17 cellular contexts compared by ENCODE assay signal in the genomic region with DNA sequence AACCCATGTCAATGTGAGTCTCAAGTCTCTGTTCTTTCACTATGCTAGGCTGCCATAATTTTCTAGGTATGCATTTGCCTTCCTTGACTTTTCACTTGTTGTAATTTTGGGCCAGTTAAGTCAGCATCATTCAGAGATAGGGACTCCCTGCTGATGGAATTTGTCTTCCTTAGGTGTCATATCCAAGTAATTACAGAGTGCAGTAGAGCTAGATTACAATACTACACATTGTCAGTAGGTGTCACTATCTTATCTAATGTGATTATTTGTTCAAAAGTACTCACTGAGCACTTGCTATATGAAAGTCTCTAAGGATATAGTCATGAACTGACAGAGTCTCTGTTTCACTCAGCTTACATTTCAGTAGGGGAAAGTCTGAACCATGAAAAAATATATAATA. TPM values are rescaled to one million over a fixed set of nuclear protein-coding genes. Genes with fewer than 3 reads are reported as not detected.
DNase-seq lines count a peak whose midpoint lies in the region; ATAC-seq, FAIRE-seq and TF ChIP-seq lines count a peak whose summit lies in the region.
"Had no signal": no experiment of that assay in that cellular context is flagged by ENCODE, and none has a peak within 500 bp of the region (broad histone marks: within the 10 kb centered on the region; RNA-seq: fewer than 3 reads in every experiment).

No MANE protein-coding gene starts in this region.

- no peak overlapping the region for H3K4me3 Mint-ChIP-seq in nephron progenitor cell

- in situ Hi-C loops in K562 (cut with MboI) = no loop called here

- no peaks in the 10 kb centered on the region for H3K9me1 ChIP-seq in K562 (ENCODE audit: control insufficient read depth, insufficient read depth, low read length)

- no peak overlapping the region for H2AFZ ChIP-seq in K562 (ENCODE audit: low read depth, low read length)

- H3K4me1 ChIP-seq in K562 (replicated peaks in 1 of 2; ENCODE audit: control insufficient read depth in 2 of 2, insufficient read depth in 2 of 2, low read length in 2 of 2) = no peaks in the 10 kb centered on the region
- H3K4me1 ChIP-seq in suprapubic skin = no peaks in the 10 kb centered on the region
- H3K4me1 ChIP-seq: heart right ventricle had no signal

- no peak for TF ChIP-seq POLR2A in K562 (conservative IDR thresholded peaks at IDR 0.05)
- TF ChIP-seq POLR2A in suprapubic skin (IDR thresholded peaks at IDR 0.05) = no peak

- no peak for FAIRE-seq in K562 (lab: Jason Lieb, UNC)
- FAIRE-seq: colon, GM18507 had no signal

- no peak overlapping the region for H3K27ac Mint-ChIP-seq in nephron progenitor cell

- H3K36me3 Mint-ChIP-seq in nephron progenitor cell (ENCODE audit: low read depth) = no peaks in the 10 kb centered on the region

- POLR2A ChIA-PET in K562 (lab: Yijun Ruan, JAX) = no interaction called here

- peaks cover 14% of the 10 kb centered on the region for H3K4me1 Mint-ChIP-seq in nephron progenitor cell

- no peaks in the 10 kb centered on the region for H3K36me3 ChIP-seq in K562 (ENCODE audit: control insufficient read depth, insufficient read depth, low read length)
- H3K36me3 ChIP-seq in suprapubic skin = no peaks in the 10 kb centered on the region
- H3K36me3 ChIP-seq: heart right ventricle had no signal

- peaks cover 4% of the 10 kb centered on the region for H3K9me3 Mint-ChIP-seq in nephron progenitor cell

- intact Hi-C loops in K562 (cut with micrococcal nuclease) = no loop called here

- DNase-seq in NAMALWA (ENCODE audit: low spot score) = peak; percentile 40
- DNase-seq in K562 (ENCODE audit: extremely low read depth in 1 of 4, low spot score in 3 of 4) = no peak
- no peak for DNase-seq in nephron progenitor cell
- DNase-seq in stimulated activated naive CD4-positive, alpha-beta T cell (lab: John Stamatoyannopoulos, UW) = no peak
- no peak for DNase-seq in suprapubic skin (ENCODE audit: low spot score in 2 of 2)
- DNase-seq in stimulated activated naive CD8-positive, alpha-beta T cell treated with anti-CD3 and anti-CD28 coated beads, Interleukin-15, Interleukin-2, amounts not matched to agents 100 U/mL and 50 U/mL, for 24 hours = no peak
- DNase-seq in NCI-H2171 treated with DMSO at 0.1 percent for 48 hours (lab: John Stamatoyannopoulos, UW) = no peak
- DNase-seq: C1 segment of cervical spinal cord, heart right ventricle, left colon, MV-4-11 had no signal

- no TSS peak for BruUV-seq in K562 (replicated peaks; lab: Mats Ljungman, UMichigan)

- H3K9ac ChIP-seq in K562 (ENCODE audit: insufficient read depth in 1 of 2, low read depth in 2 of 2, low read length in 2 of 2) = no peak overlapping the region

- TF ChIP-seq RAD21 in K562 (CRISPR knock-in tag; conservative IDR thresholded peaks at IDR 0.05 in 1 of 2, IDR thresholded peaks at IDR 0.05 in 1 of 2) = peak in 1 of 2 experiments; percentile 22; a peak in 1 of 4 replicates

- H3K27me3 Mint-ChIP-seq in nephron progenitor cell (ENCODE audit: low read depth, poor library complexity) = peaks cover 19% of the 10 kb centered on the region

- H3K27me3 ChIP-seq in K562 (ENCODE audit: control insufficient read depth in 2 of 2, insufficient read depth in 2 of 2, low read length in 2 of 2) (no peaks in the 10 kb centered on the region), suprapubic skin (no peaks in the 10 kb centered on the region)

- H4K20me1 ChIP-seq in K562 (replicated peaks; ENCODE audit: control insufficient read depth, insufficient read depth, low read length) = no peaks in the 10 kb centered on the region

- no peaks in the 10 kb centered on the region for H3K9me3 ChIP-seq in K562 (replicated peaks; ENCODE audit: control insufficient read depth, insufficient read depth, low read depth, low read length)
- H3K9me3 ChIP-seq in suprapubic skin = no peaks in the 10 kb centered on the region

- TF ChIP-seq CTCF in GM12873 (IDR thresholded peaks at IDR 0.05; ENCODE audit: insufficient read depth, low read depth, low read length, missing control alignments) (peak; percentile 38), K562 (IDR thresholded peaks at IDR 0.05 in 2 of 3, conservative IDR thresholded peaks at IDR 0.05 in 1 of 3; ENCODE audit: insufficient read depth in 2 of 3, low read depth in 1 of 3, low read length in 3 of 3) (peak in 1 of 3 experiments; percentile 6; a peak in 1 of 6 replicates), nephron progenitor cell (IDR thresholded peaks at IDR 0.05) (peak; percentile 4), suprapubic skin (IDR thresholded peaks at IDR 0.05) (no peak)

- no peak overlapping the region for H3K4me2 ChIP-seq in K562 (ENCODE audit: insufficient read depth, low read length)

- H3K4me3 ChIP-seq in K562 = no peak overlapping the region
- no peak overlapping the region for H3K4me3 ChIP-seq in suprapubic skin
- H3K4me3 ChIP-seq: heart right ventricle, SK-N-MC had no signal

- no peaks in the 10 kb centered on the region for H3K79me2 ChIP-seq in K562 (ENCODE audit: control insufficient read depth, insufficient read depth, low read length)

- no peak for ATAC-seq in K562
- no peak for ATAC-seq in stimulated activated naive CD8-positive, alpha-beta T cell treated with anti-CD3 and anti-CD28 coated beads, Interleukin-15, Interleukin-2, amounts not matched to agents 100 U/mL and 50 U/mL, for 24 hours
- ATAC-seq: heart right ventricle, left colon had no signal

- H3K27ac ChIP-seq in K562 (ENCODE audit: extremely low read depth, low read depth, low read length) = no peak overlapping the region
- H3K27ac ChIP-seq in suprapubic skin = no peak overlapping the region
- H3K27ac ChIP-seq: epithelial cell of prostate, heart right ventricle, SK-N-MC had no signal

- CTCF ChIA-PET in K562 (lab: Yijun Ruan, JAX; ENCODE audit: low intra/inter-chr PET ratio) = interaction anchor here (0.5 kb wide), 1 partner anchor 120 kb away, joined by 3 read pairs; no protein-coding TSS in a partner anchor

- no peak for TF ChIP-seq EP300 in K562 (IDR thresholded peaks at IDR 0.05; ENCODE audit: low read length)
- TF ChIP-seq EP300 in suprapubic skin (IDR thresholded peaks at IDR 0.05) = no peak

TF ChIP-seq in K562, 482 proteins besides CTCF, POLR2A, EP300 and RAD21 (continues in another document):
- peak; percentile 71 for TF ChIP-seq ZNF764 (CRISPR knock-in tag; IDR thresholded peaks at IDR 0.05; ENCODE audit: low read depth)

RNA-seq across cellular contexts. Expression of a gene that starts 25.0 kb away (rescaled TPM):
- total RNA-seq in K562 (2011; cell fraction: chromatin; rRNA removed; ENCODE audit: low replicate concordance) = not detected in 2 replicates
- not detected in 2 replicates for total RNA-seq in K562 (2011; cell fraction: nucleolus; rRNA removed)
- not detected in 2 replicates for total RNA-seq in K562 (2011; cell fraction: nucleoplasm; rRNA removed)
- total RNA-seq in K562 (2014; rRNA removed) (not detected in 2 replicates), K562 (2014; rRNA removed; fragmentation: Illumina TruSeq; extraction: Trizol) (not detected in 2 replicates), K562 (2015; rRNA removed; fragmentation: Illumina TruSeq; extraction: Trizol) (not detected in 2 replicates), K562 (2021) (0.35 TPM in 1 of 2 replicates, not detected in the other), suprapubic skin (1 to 10 TPM in 2 of 4 donors, under 1 TPM in 1, not detected in 1; 0.72 to 7.1 (median 4.4) TPM)
- polyA plus RNA-seq in K562 (2011; rRNA removed) (not detected in 2 replicates), K562 (2014; fragmentation: Illumina TruSeq; extraction: Trizol) (0.09 and 0.17 TPM in 2 replicates), K562 (2014; fragmentation: Nextera tagmentation; extraction: Ambion mirVana) (under 1 TPM in 1 of 2 experiments, not detected in 1; 0.10 TPM), K562 (2014; rRNA removed) (0.04 TPM in 1 of 2 replicates, not detected in the other)
- not detected in 2 replicates for polyA plus RNA-seq in K562 (2011; cell fraction: cytosol; rRNA removed)
- 0.40 TPM in 1 of 2 replicates, not detected in the other for polyA plus RNA-seq in K562 (2011; cell fraction: nucleus; rRNA removed)
- 0.08 and 0.30 TPM in 2 replicates for polyA plus RNA-seq in K562 (2012)
- polyA minus RNA-seq in K562 (2011; rRNA and poly(A)+ RNA removed) = not detected in 2 replicates
- polyA minus RNA-seq in K562 (2011; cell fraction: cytosol; rRNA and poly(A)+ RNA removed) = not detected in 2 replicates
- not detected in 2 replicates for polyA minus RNA-seq in K562 (2011; cell fraction: nucleus; rRNA and poly(A)+ RNA removed)
- total RNA-seq: HT1080 had no signal

Comparison
In these comparisons a context has a peak if more than half of its experiments do, and no peak if none do; other contexts are left out.
1. CTCF ChIP-seq: peak in GM12873 (single experiment) and nephron progenitor cell (single experiment); none in suprapubic skin (0 of 2).